8 cellular contexts compared by ENCODE assay signal in the genomic region with DNA sequence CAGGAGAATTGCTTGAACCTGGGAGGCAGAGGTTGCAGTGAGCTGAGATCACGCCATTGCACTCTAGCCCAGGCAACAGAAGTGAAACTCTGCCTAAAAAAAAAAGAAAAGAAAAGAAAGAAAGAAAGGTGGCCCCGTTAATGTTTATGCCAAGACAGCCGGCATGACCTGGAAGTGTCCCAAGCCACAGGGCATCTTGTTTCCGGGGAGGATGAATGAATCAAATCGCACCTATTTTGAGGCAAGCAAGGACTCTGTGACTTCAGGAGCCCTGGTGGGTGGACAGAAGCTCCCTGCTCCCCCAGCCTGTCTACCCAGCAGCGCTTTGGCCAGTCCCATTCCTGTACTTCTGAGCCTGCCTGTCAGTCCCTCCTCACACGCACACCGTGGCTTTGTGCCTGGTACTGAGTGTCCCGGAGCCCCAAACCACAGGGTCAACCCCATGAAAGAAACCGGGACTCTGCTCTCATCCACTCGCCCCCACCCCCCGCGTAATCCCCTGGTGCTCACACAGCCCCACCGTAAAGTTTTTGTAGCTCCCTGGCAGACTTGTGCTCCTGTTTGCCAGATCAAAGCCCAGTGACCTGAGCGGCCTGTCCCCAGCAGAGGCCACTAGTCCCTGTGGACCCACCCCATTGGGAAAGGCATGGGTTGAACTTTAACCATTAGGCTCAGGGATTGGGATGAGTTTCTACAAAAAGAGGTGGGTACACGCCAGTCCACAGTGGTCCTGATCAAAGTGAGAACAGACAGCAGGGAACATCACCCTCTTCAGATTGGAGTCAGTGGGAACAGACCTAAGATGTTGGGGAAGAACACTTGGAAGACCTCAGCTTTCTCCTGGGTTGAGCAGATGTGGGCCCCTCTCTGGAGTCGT. TPM values are rescaled to one million over a fixed set of nuclear protein-coding genes. Genes with fewer than 3 reads are reported as not detected.
DNase-seq lines count a peak whose midpoint lies in the region; ATAC-seq, FAIRE-seq and TF ChIP-seq lines count a peak whose summit lies in the region.

No MANE protein-coding gene starts in this region.

- peaks cover 5% of the 10 kb centered on the region for H3K4me1 ChIP-seq in muscle layer of colon (ENCODE audit: insufficient read depth, low read length)

- H3K27ac Mint-ChIP-seq in HFFc6, result peak overlapping the region; percentile 85
- peak overlapping the region; percentile 92 for H3K27ac Mint-ChIP-seq in dendritic cell treated with granulocyte-macrophage colony-stimulating factor and Interleukin-4, amounts not matched to agents 40 ng/mL and 50 ng/mL, for 4 days

- no peaks in the 10 kb centered on the region for H3K9me3 Mint-ChIP-seq in HFFc6
- no peaks in the 10 kb centered on the region for H3K9me3 Mint-ChIP-seq in dendritic cell treated with granulocyte-macrophage colony-stimulating factor and Interleukin-4, amounts not matched to agents 40 ng/mL and 50 ng/mL, for 4 days

- FAIRE-seq in RCC 7860 (lab: Jason Lieb, UNC), result no peak

- H3K27me3 Mint-ChIP-seq in HFFc6 (ENCODE audit: insufficient read depth), result no peaks in the 10 kb centered on the region
- no peaks in the 10 kb centered on the region for H3K27me3 Mint-ChIP-seq in dendritic cell treated with granulocyte-macrophage colony-stimulating factor and Interleukin-4, amounts not matched to agents 40 ng/mL and 50 ng/mL, for 4 days

- H3K9ac ChIP-seq in muscle layer of colon (ENCODE audit: low read length), result no peak overlapping the region

- no peaks in the 10 kb centered on the region for H3K36me3 Mint-ChIP-seq in HFFc6 (ENCODE audit: low read depth)
- peaks cover 12% of the 10 kb centered on the region for H3K36me3 Mint-ChIP-seq in dendritic cell treated with granulocyte-macrophage colony-stimulating factor and Interleukin-4, amounts not matched to agents 40 ng/mL and 50 ng/mL, for 4 days (ENCODE audit: low read depth)

- no peaks in the 10 kb centered on the region for H3K36me3 ChIP-seq in muscle layer of colon (ENCODE audit: insufficient read depth, low read length)

- no peaks in the 10 kb centered on the region for H3K27me3 ChIP-seq in muscle layer of colon (ENCODE audit: control insufficient read depth in 1 of 2, insufficient read depth in 2 of 2, low read length in 2 of 2)

- peak overlapping the region; percentile 49 for H3K27ac ChIP-seq in muscle layer of colon (ENCODE audit: low read depth, low read length)

- no peak for ATAC-seq in GM18861 (IDR thresholded peaks at IDR 0.05; ENCODE audit: unreplicated experiment)

- H3K4me3 Mint-ChIP-seq in HFFc6, result peak overlapping the region; percentile 94
- H3K4me3 Mint-ChIP-seq in dendritic cell treated with granulocyte-macrophage colony-stimulating factor and Interleukin-4, amounts not matched to agents 40 ng/mL and 50 ng/mL, for 4 days, result peak overlapping the region; percentile 80

- H3K4me3 ChIP-seq in muscle layer of colon (ENCODE audit: low read depth in 1 of 2, low read length in 2 of 2), result peak overlapping the region; percentile 31 to 59

- no peaks in the 10 kb centered on the region for H3K9me3 ChIP-seq in muscle layer of colon (ENCODE audit: low read length)

- intact Hi-C loops in dendritic cell treated with granulocyte-macrophage colony-stimulating factor and Interleukin-4, amounts not matched to agents 40 ng/mL and 50 ng/mL, for 4 days (cut with micrococcal nuclease), result loop anchor here (2.0 kb wide), 2 partner anchors 19 to 35 kb away; a partner anchor contains a TSS

- H3K4me1 Mint-ChIP-seq in HFFc6 (ENCODE audit: low read depth), result peaks cover 18% of the 10 kb centered on the region
- H3K4me1 Mint-ChIP-seq in dendritic cell treated with granulocyte-macrophage colony-stimulating factor and Interleukin-4, amounts not matched to agents 40 ng/mL and 50 ng/mL, for 4 days (ENCODE audit: low read depth), result peaks cover 20% of the 10 kb centered on the region

- DNase-seq in GM03348 (ENCODE audit: low spot score), result peak; percentile 13
- DNase-seq in HFFc6, result peak; percentile 19
- DNase-seq in RCC 7860 (ENCODE audit: low spot score), result peak; percentile 55
- DNase-seq in NK-92 treated with Interleukin-12 subunit alpha and Interleukin-12 subunit beta, amount 100 ng/mL, for 24 hours (lab: John Stamatoyannopoulos, UW), result no peak
- no peak for DNase-seq in NCI-H2107 treated with DMSO at 0.1 percent for 48 hours (lab: John Stamatoyannopoulos, UW; ENCODE audit: unreplicated experiment)

- TF ChIP-seq CTCF in HFFc6 (IDR thresholded peaks at IDR 0.05), result no peak

RNA-seq across cellular contexts. Expression of a gene that starts 19.3 kb away (rescaled TPM):
- total RNA-seq in HFFc6 (2021; fragmentation: NEBNext Ultra II Directional; extraction: Animal tissue kit (Norgen Biotek cat#: 25700)), result 10 to 100 TPM; 76.2 to 91.0 (median 80.4) TPM

RNA-seq across cellular contexts. Expression of a gene that starts 34.5 kb away (rescaled TPM):
- 10 to 100 TPM; 44.6 to 51.6 (median 46.3) TPM for total RNA-seq in HFFc6 (2021; fragmentation: NEBNext Ultra II Directional; extraction: Animal tissue kit (Norgen Biotek cat#: 25700))

RNA-seq across cellular contexts. Expression of a gene that starts 38.8 kb away (rescaled TPM):
- total RNA-seq in HFFc6 (2021; fragmentation: NEBNext Ultra II Directional; extraction: Animal tissue kit (Norgen Biotek cat#: 25700)), result 1 to 10 TPM in 1 of 6 experiments, under 1 TPM in 2, not detected in 3; 0.77 to 1.2 (median 0.82) TPM

RNA-seq across cellular contexts. Expression of a gene that starts 46.5 kb away (rescaled TPM):
- total RNA-seq in HFFc6 (2021; fragmentation: NEBNext Ultra II Directional; extraction: Animal tissue kit (Norgen Biotek cat#: 25700)), result 1 to 10 TPM; 1.5 to 2.8 (median 1.8) TPM

RNA-seq across cellular contexts. Expression of a gene that starts 59.4 kb away (rescaled TPM):
- 1 to 10 TPM; 5.3 to 7.9 (median 6.1) TPM for total RNA-seq in HFFc6 (2021; fragmentation: NEBNext Ultra II Directional; extraction: Animal tissue kit (Norgen Biotek cat#: 25700))

Comparison
In these comparisons a context has a peak if more than half of its experiments do, and no peak if none do; other contexts are left out.
1. DNase-seq: peak in GM03348 (single experiment), HFFc6 (single experiment) and RCC 7860 (single experiment); none in NK-92 treated with Interleukin-12 subunit alpha and Interleukin-12 subunit beta, amount 100 ng/mL, for 24 hours (single experiment) and NCI-H2107 treated with DMSO at 0.1 percent for 48 hours (single experiment).